In the genomic region with DNA sequence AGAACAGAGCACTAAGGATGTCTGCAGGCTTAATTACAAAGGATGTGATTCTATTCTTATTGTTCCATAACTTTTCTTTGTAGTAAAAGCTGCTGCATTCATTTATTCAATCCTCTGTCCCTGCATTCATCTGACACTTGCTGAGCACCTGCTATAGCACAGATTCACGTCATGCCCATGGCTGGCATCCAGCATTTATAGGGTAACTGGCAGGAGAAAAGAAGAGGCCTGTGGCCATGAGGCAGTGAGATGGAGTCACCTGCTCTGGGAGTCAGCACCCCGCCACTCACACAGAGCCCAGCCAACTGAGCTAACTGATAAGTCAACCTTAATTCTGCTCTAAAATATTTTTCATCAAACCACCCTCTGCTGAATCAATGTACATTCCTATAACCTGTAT, we compare ENCODE assay signal across 16 cellular contexts. TPM values are rescaled to one million over a fixed set of nuclear protein-coding genes. Genes with fewer than 3 reads are reported as not detected.
A peak's percentile ranks its signal among the peaks of the same experiment; 100 is the strongest.
DNase-seq lines count a peak whose midpoint lies in the region; ATAC-seq and TF ChIP-seq lines count a peak whose summit lies in the region.
"Had no signal": no experiment of that assay in that cellular context is flagged by ENCODE, and none has a peak within 500 bp of the region (broad histone marks: within the 10 kb centered on the region; RNA-seq: fewer than 3 reads in every experiment).

No MANE protein-coding gene starts in this region.

- TF ChIP-seq CTCF in heart left ventricle (IDR thresholded peaks at IDR 0.05) (no peak), progenitor cell of endocrine pancreas (IDR thresholded peaks at IDR 0.05; ENCODE audit: unreplicated experiment) (no peak)

- H3K9me3 ChIP-seq in heart left ventricle, result no peaks in the 10 kb centered on the region
- H3K9me3 ChIP-seq: BLaER1 had no signal

- no peaks in the 10 kb centered on the region for H3K27me3 ChIP-seq in heart left ventricle
- H3K27me3 ChIP-seq: BLaER1 had no signal

- WGBS in heart left ventricle, 4 donors, result 49 to 68% (median 62%) methylated on average over 2 of the region's 2 CpGs

- H3K36me3 Mint-ChIP-seq in progenitor cell of endocrine pancreas (ENCODE audit: insufficient read depth), result no peaks in the 10 kb centered on the region

- no peak overlapping the region for H3K4me3 Mint-ChIP-seq in progenitor cell of endocrine pancreas (ENCODE audit: low read depth)
- H3K4me3 Mint-ChIP-seq: activated naive CD8-positive, alpha-beta T cell had no signal

- ATAC-seq in heart left ventricle (peak; percentile 37 to 85 (median 76)), GM18498 (IDR thresholded peaks at IDR 0.05; ENCODE audit: unreplicated experiment) (no peak), GM18858 (IDR thresholded peaks at IDR 0.05; ENCODE audit: unreplicated experiment) (no peak)

- no peaks in the 10 kb centered on the region for H3K9me3 Mint-ChIP-seq in progenitor cell of endocrine pancreas (ENCODE audit: low read depth)

- H3K4me1 ChIP-seq in heart left ventricle, result peaks cover 0 to 18% (median 5%) of the 10 kb centered on the region in 12 donors
- H3K4me1 ChIP-seq: BLaER1 had no signal

- no peak overlapping the region for H3K4me3 ChIP-seq in heart left ventricle
- H3K4me3 ChIP-seq: BLaER1, SK-N-MC had no signal

- H3K36me3 ChIP-seq in heart left ventricle, result no peaks in the 10 kb centered on the region
- H3K36me3 ChIP-seq: BLaER1, WERI-Rb-1 had no signal

- peaks cover 18% of the 10 kb centered on the region for H3K4me1 Mint-ChIP-seq in progenitor cell of endocrine pancreas (ENCODE audit: low read depth)

- peak overlapping the region in 9 of 12 donors; percentile 33 to 66 (median 53) for H3K27ac ChIP-seq in heart left ventricle
- H3K27ac ChIP-seq: BLaER1, SK-N-MC, WERI-Rb-1 had no signal

- no peak for TF ChIP-seq POLR2A in heart left ventricle (IDR thresholded peaks at IDR 0.05)

- intact Hi-C loops in heart left ventricle (cut with DNase I), result no loop called here

- H3K27me3 Mint-ChIP-seq in progenitor cell of endocrine pancreas, result no peaks in the 10 kb centered on the region
- H3K27me3 Mint-ChIP-seq: activated naive CD8-positive, alpha-beta T cell had no signal

- peak overlapping the region; percentile 76 for H3K27ac Mint-ChIP-seq in progenitor cell of endocrine pancreas
- H3K27ac Mint-ChIP-seq: activated naive CD8-positive, alpha-beta T cell had no signal

- DNase-seq in EL, result peak; percentile 16
- peak; percentile 95 for DNase-seq in SHP77 treated with DMSO at 0.1 percent for 48 hours (lab: John Stamatoyannopoulos, UW)
- DNase-seq in heart left ventricle, result peak in 3 of 5 donors; percentile 42 to 59 (median 48)
- no peak for DNase-seq in progenitor cell of endocrine pancreas (ENCODE audit: low spot score, unreplicated experiment)
- DNase-seq in NCI-H187 (lab: John Stamatoyannopoulos, UW), result no peak
- DNase-seq in activated CD8-positive, alpha-beta memory T cell treated with anti-CD3 and anti-CD28 coated beads, Interleukin-2, amount 50 U/mL, for 4 hours, result no peak
- DNase-seq: cerebellar nuclear complex; KG1; NCI-H1694 treated with DMSO at 0.1 percent for 48 hours; stimulated activated CD4-positive, alpha-beta T cell treated with anti-CD3 and anti-CD28 coated beads, Interleukin-2, amount 100 ng/mL, for 24 hours; WERI-Rb-1 had no signal

RNA-seq across cellular contexts. Expression of gene CDC42EP3, which starts 18.3 kb away (rescaled TPM):
- 100 to 1,000 TPM in 6 of 9 donors, 10 to 100 TPM in 3; 84.5 to 189 (median 124) TPM for total RNA-seq in heart left ventricle
- polyA plus RNA-seq in heart left ventricle, result 10 to 100 TPM; 32.5 to 52.8 TPM
- 43.1 and 48.5 TPM in 2 replicates for total RNA-seq in progenitor cell of endocrine pancreas

Comparison
In these comparisons a context has a peak if more than half of its experiments do, and no peak if none do; other contexts are left out.
1. DNase-seq: peak in EL (single experiment), SHP77 treated with DMSO at 0.1 percent for 48 hours (single experiment) and heart left ventricle (3 of 5); none in progenitor cell of endocrine pancreas (single experiment), NCI-H187 (0 of 2) and activated CD8-positive, alpha-beta memory T cell treated with anti-CD3 and anti-CD28 coated beads, Interleukin-2, amount 50 U/mL, for 4 hours (single experiment).
2. ATAC-seq: peak in heart left ventricle (4 of 4); none in GM18498 (single experiment) and GM18858 (single experiment).